Comparison of ENCODE assay signal across 19 cellular contexts in the genomic region with DNA sequence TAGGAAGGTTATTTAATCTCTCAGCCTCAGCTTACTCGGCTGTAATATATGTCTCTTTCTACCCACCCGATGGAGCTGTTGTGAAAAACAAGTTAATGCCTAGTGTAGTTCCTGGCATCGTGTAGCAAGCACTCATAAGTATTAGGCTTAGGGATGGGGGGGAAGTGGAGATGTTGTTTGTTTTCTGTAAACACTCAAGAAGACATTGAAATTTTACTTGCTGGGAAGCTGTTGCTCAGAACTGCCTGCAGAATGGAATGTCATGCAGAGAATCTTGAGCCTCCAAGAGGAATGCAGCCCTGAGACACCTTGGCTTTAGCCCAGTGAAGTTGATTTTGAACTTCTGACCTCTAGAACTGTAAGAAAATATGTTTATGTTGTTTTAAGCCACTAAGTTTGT. TPM values are rescaled to one million over a fixed set of nuclear protein-coding genes. Genes with fewer than 3 reads are reported as not detected.
DNase-seq lines count a peak whose midpoint lies in the region; ATAC-seq and TF ChIP-seq lines count a peak whose summit lies in the region.
"Had no signal": no experiment of that assay in that cellular context is flagged by ENCODE, and none has a peak within 500 bp of the region (broad histone marks: within the 10 kb centered on the region; RNA-seq: fewer than 3 reads in every experiment).

No MANE protein-coding gene starts in this region.

- DNase-seq in AG20443 (ENCODE audit: low spot score), result peak; percentile 46
- DNase-seq in cardiac fibroblast (ENCODE audit: low read depth in 2 of 2), result peak; percentile 31 to 75
- DNase-seq in lung (ENCODE audit: low spot score), result no peak
- DNase-seq in NCI-H1417 (lab: John Stamatoyannopoulos, UW), result no peak
- DNase-seq in HK-2 (ENCODE audit: unreplicated experiment), result no peak
- DNase-seq: activated CD8-positive, alpha-beta T cell treated with anti-CD3 and anti-CD28 coated beads for 36 hours; body of pancreas; CD4-positive, alpha-beta T cell; effector memory CD4-positive, alpha-beta T cell; GF-D8; kidney; naive thymus-derived CD4-positive, alpha-beta T cell; NCI-H1694 treated with DMSO at 0.1 percent for 48 hours; retina; SIG-M5; stimulated activated CD4-positive, alpha-beta T cell treated with anti-CD3 and anti-CD28 coated beads, Interleukin-4, amount 100 ng/mL, for 1 hour had no signal

- TF ChIP-seq CTCF in HEK293 (tag by site-specific recombination; IDR thresholded peaks at IDR 0.05) (0 out of 2 replicates have a peak, but pooled peaks have one; percentile 9), cardiac fibroblast (IDR thresholded peaks at IDR 0.05; ENCODE audit: low read depth, low read length) (no peak), lung (IDR thresholded peaks at IDR 0.05; ENCODE audit: control extremely low read depth, extremely low read depth) (no peak)

- no peaks in the 10 kb centered on the region for H3K27me3 ChIP-seq in lung (ENCODE audit: control insufficient read depth, insufficient read depth)
- H3K27me3 ChIP-seq: body of pancreas had no signal

- peak; percentile 55 for ATAC-seq in lung (ENCODE audit: insufficient read depth, low FRiP score)
- no peak for ATAC-seq in GM21825 (IDR thresholded peaks at IDR 0.05; ENCODE audit: unreplicated experiment)
- ATAC-seq in HG02588 (IDR thresholded peaks at IDR 0.05; ENCODE audit: unreplicated experiment), result no peak
- ATAC-seq: activated CD8-positive, alpha-beta T cell treated with anti-CD3 and anti-CD28 coated beads for 36 hours; body of pancreas; naive thymus-derived CD4-positive, alpha-beta T cell had no signal

- H3K4me1 ChIP-seq in HEK293 (ENCODE audit: control insufficient read depth, insufficient read depth, low read length) (peaks cover 2% of the 10 kb centered on the region; the same call in 1 of the 2 replicates), lung (ENCODE audit: control insufficient read depth in 2 of 2, insufficient read depth in 2 of 2, low read length in 2 of 2) (peaks cover 2 to 3% of the 10 kb centered on the region in 2 donors)
- H3K4me1 ChIP-seq: body of pancreas had no signal

- H3K4me3 ChIP-seq in HEK293 (ENCODE audit: low read depth, low read length) (no peak overlapping the region), cardiac fibroblast (replicated peaks in 1 of 2; ENCODE audit: low read depth in 2 of 2, low read length in 2 of 2) (no peak overlapping the region), lung (no peak overlapping the region)
- H3K4me3 ChIP-seq: body of pancreas had no signal

- H3K36me3 ChIP-seq in HEK293 (ENCODE audit: control insufficient read depth in 2 of 2, insufficient read depth in 1 of 2, low read length in 2 of 2) (no peaks in the 10 kb centered on the region), lung (ENCODE audit: control insufficient read depth in 2 of 2, insufficient read depth in 2 of 2, low read length in 2 of 2) (no peaks in the 10 kb centered on the region)

- POLR2A ChIA-PET in HEK293 (lab: Yijun Ruan, JAX), result no interaction called here

- 34 to 48% methylated on average over 3 of the region's 3 CpGs for WGBS in lung, 2 donors

- no peaks in the 10 kb centered on the region for H3K9me3 ChIP-seq in HEK293 (ENCODE audit: control insufficient read depth, insufficient read depth, low read depth, low read length)
- no peaks in the 10 kb centered on the region for H3K9me3 ChIP-seq in lung (ENCODE audit: control insufficient read depth in 2 of 2, insufficient read depth in 1 of 2, low read length in 1 of 2)
- H3K9me3 ChIP-seq: body of pancreas had no signal

- no peak overlapping the region for H3K27ac ChIP-seq in HEK293 (ENCODE audit: extremely low read depth, low read depth, low read length)
- no peak overlapping the region for H3K27ac ChIP-seq in lung (ENCODE audit: low read depth in 1 of 2, low read length in 1 of 2)
- H3K27ac ChIP-seq: body of pancreas had no signal

- CTCF ChIA-PET in HEK293 (lab: Yijun Ruan, JAX), result no interaction called here

TF ChIP-seq in HEK293, 187 proteins besides CTCF, POLR2A, EP300 and RAD21:
- TF ChIP-seq, protein P1, sequence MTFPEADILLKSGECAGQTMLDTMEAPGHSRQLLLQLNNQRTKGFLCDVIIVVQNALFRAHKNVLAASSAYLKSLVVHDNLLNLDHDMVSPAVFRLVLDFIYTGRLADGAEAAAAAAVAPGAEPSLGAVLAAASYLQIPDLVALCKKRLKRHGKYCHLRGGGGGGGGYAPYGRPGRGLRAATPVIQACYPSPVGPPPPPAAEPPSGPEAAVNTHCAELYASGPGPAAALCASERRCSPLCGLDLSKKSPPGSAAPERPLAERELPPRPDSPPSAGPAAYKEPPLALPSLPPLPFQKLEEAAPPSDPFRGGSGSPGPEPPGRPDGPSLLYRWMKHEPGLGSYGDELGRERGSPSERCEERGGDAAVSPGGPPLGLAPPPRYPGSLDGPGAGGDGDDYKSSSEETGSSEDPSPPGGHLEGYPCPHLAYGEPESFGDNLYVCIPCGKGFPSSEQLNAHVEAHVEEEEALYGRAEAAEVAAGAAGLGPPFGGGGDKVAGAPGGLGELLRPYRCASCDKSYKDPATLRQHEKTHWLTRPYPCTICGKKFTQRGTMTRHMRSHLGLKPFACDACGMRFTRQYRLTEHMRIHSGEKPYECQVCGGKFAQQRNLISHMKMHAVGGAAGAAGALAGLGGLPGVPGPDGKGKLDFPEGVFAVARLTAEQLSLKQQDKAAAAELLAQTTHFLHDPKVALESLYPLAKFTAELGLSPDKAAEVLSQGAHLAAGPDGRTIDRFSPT (tag by site-specific recombination; IDR thresholded peaks at IDR 0.05), result no peak
- TF ChIP-seq, protein P2, sequence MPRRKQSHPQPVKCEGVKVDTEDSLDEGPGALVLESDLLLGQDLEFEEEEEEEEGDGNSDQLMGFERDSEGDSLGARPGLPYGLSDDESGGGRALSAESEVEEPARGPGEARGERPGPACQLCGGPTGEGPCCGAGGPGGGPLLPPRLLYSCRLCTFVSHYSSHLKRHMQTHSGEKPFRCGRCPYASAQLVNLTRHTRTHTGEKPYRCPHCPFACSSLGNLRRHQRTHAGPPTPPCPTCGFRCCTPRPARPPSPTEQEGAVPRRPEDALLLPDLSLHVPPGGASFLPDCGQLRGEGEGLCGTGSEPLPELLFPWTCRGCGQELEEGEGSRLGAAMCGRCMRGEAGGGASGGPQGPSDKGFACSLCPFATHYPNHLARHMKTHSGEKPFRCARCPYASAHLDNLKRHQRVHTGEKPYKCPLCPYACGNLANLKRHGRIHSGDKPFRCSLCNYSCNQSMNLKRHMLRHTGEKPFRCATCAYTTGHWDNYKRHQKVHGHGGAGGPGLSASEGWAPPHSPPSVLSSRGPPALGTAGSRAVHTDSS (tag by site-specific recombination; IDR thresholded peaks at IDR 0.05), result no peak
- TF ChIP-seq, protein P3, sequence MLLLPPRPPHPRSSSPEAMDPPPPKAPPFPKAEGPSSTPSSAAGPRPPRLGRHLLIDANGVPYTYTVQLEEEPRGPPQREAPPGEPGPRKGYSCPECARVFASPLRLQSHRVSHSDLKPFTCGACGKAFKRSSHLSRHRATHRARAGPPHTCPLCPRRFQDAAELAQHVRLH (tag by site-specific recombination; IDR thresholded peaks at IDR 0.05), result no peak
- TF ChIP-seq ZXDB (tag by site-specific recombination; IDR thresholded peaks at IDR 0.05) (no peak), FEZF1 (tag by site-specific recombination; IDR thresholded peaks at IDR 0.05) (no peak), ZNF747 (tag by site-specific recombination; IDR thresholded peaks at IDR 0.05) (no peak), TCF7L2 (IDR thresholded peaks at IDR 0.05; ENCODE audit: borderline replicate concordance, low read depth, low read length) (no peak), ZNF404 (tag by site-specific recombination; IDR thresholded peaks at IDR 0.05) (no peak), ZNF677 (tag by site-specific recombination; IDR thresholded peaks at IDR 0.05) (no peak), ZNF529 (tag by site-specific recombination; IDR thresholded peaks at IDR 0.05; ENCODE audit: insufficient replicate concordance) (no peak), ZNF175 (tag by site-specific recombination; IDR thresholded peaks at IDR 0.05) (no peak), ZNF37A (tag by site-specific recombination; IDR thresholded peaks at IDR 0.05) (no peak), ZNF658 (tag by site-specific recombination; IDR thresholded peaks at IDR 0.05) (no peak), ZNF785 (tag by site-specific recombination; IDR thresholded peaks at IDR 0.05) (no peak)
- TF ChIP-seq, protein P4, sequence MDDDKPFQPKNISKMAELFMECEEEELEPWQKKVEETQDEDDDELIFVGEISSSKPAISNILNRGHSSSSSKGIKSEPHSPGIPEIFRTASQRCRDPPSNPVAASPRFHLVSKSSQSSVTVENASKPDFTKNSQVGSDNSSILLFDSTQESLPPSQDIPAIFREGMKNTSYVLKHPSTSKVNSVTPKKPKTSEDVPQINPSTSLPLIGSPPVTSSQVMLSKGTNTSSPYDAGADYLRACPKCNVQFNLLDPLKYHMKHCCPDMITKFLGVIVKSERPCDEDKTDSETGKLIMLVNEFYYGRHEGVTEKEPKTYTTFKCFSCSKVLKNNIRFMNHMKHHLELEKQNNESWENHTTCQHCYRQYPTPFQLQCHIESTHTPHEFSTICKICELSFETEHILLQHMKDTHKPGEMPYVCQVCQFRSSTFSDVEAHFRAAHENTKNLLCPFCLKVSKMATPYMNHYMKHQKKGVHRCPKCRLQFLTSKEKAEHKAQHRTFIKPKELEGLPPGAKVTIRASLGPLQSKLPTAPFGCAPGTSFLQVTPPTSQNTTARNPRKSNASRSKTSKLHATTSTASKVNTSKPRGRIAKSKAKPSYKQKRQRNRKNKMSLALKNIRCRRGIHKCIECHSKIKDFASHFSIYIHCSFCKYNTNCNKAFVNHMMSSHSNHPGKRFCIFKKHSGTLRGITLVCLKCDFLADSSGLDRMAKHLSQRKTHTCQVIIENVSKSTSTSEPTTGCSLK (tag by site-specific recombination; IDR thresholded peaks at IDR 0.05), result no peak
- TF ChIP-seq, protein P5, sequence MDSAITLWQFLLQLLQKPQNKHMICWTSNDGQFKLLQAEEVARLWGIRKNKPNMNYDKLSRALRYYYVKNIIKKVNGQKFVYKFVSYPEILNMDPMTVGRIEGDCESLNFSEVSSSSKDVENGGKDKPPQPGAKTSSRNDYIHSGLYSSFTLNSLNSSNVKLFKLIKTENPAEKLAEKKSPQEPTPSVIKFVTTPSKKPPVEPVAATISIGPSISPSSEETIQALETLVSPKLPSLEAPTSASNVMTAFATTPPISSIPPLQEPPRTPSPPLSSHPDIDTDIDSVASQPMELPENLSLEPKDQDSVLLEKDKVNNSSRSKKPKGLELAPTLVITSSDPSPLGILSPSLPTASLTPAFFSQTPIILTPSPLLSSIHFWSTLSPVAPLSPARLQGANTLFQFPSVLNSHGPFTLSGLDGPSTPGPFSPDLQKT (IDR thresholded peaks at IDR 0.05; ENCODE audit: borderline replicate concordance, low read depth, low read length), result no peak
TF ChIP-seq in HEK293: peak in this region for 0.

RNA-seq across cellular contexts. Expression of a gene that starts 53.6 kb away (rescaled TPM):
- total RNA-seq in lung, result 10 to 100 TPM; 31.5 to 60.7 TPM
- polyA plus RNA-seq in lung, result 10 to 100 TPM in 1 of 2 donors, 1 to 10 TPM in 1; 1.6 to 28.7 TPM

RNA-seq across cellular contexts. Expression of a gene that starts 53.6 kb away (rescaled TPM):
- total RNA-seq in lung, result 10 to 100 TPM; 35.0 to 49.7 TPM
- polyA plus RNA-seq in lung, result 10 to 100 TPM in 1 of 2 donors, 1 to 10 TPM in 1; 7.3 to 18.3 TPM

Comparison
In these comparisons a context has a peak if more than half of its experiments do, and no peak if none do; other contexts are left out.
1. DNase-seq: peak in AG20443 (single experiment) and cardiac fibroblast (2 of 2); none in lung (single experiment), NCI-H1417 (0 of 3) and HK-2 (single experiment).